Comparison of ENCODE assay signal across 9 cellular contexts in the genomic region with DNA sequence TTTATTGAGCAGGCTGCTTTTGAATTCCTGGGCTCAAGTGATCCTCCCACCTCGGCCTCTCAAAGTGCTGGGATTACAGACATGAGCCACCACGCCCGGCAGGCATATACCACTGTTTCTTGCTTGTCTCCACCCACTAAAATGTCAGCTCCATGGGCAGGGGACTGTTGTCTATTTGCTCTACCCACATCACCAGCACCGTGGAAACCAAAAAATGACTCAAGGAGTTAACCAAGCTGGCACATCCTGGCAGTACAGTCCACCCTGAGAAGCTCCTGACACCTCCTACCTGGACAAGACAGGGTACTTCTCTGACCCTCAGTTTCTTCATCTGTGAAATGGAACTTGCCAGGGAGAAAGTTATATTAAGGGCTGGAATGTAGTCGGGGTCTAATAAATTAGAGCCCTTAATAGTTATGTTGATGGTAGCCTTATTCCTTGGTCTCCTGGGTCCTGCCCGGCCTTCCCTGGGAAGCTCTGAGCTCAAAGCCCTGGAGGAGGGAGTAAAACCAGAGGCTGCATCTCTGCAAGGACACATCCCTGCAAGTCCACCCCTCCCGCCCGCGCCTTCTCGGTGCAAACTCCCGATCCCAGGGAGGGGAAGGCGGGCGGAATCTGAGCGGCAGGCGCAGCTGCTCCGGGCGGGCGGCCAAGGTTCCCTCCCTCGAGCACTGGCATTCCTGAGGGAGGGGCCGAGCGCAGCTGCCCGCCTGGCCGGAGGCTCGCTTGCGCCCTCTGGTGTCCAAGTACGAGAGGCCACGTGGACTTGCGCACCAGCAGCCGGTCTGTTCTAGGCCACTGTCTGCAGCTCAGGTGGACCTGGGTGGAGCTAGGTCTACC. TPM values are rescaled to one million over a fixed set of nuclear protein-coding genes. Genes with fewer than 3 reads are reported as not detected.
A peak's percentile ranks its signal among the peaks of the same experiment; 100 is the strongest.
DNase-seq lines count a peak whose midpoint lies in the region; ATAC-seq, FAIRE-seq and TF ChIP-seq lines count a peak whose summit lies in the region.
"Had no signal": no experiment of that assay in that cellular context is flagged by ENCODE, and none has a peak within 500 bp of the region (broad histone marks: within the 10 kb centered on the region; RNA-seq: fewer than 3 reads in every experiment).

No MANE protein-coding gene starts in this region.

- peak overlapping the region in 1 of 2 donors; percentile 12 for H3K9ac ChIP-seq in colonic mucosa (ENCODE audit: low read depth in 2 of 2, low read length in 2 of 2)

- H3K9me3 ChIP-seq in colonic mucosa: no peaks in the 10 kb centered on the region

- H3K27me3 ChIP-seq in colonic mucosa: no peaks in the 10 kb centered on the region

- FAIRE-seq in D721Med (lab: Jason Lieb, UNC): no peak
- FAIRE-seq: colon had no signal

- TF ChIP-seq CTCF in D721Med (IDR thresholded peaks at IDR 0.05; ENCODE audit: insufficient read depth, missing control alignments) (peak; percentile 84), colonic mucosa (IDR thresholded peaks at IDR 0.05) (peak; percentile 90)

- intact Hi-C loops in colonic mucosa (cut with DNase I): loop anchor here (2.0 kb wide), 1 partner anchor 93 kb away; no protein-coding TSS in a partner anchor

- ATAC-seq in HG03103 (IDR thresholded peaks at IDR 0.05; ENCODE audit: low read depth, unreplicated experiment): peak; percentile 54
- peak; percentile 98 for ATAC-seq in left lobe of liver
- ATAC-seq in HG03097 (IDR thresholded peaks at IDR 0.05; ENCODE audit: low FRiP score, unreplicated experiment): no peak

- no peaks in the 10 kb centered on the region for H3K4me1 ChIP-seq in colonic mucosa

- H3K4me3 ChIP-seq in colonic mucosa: no peak overlapping the region

- DNase-seq in D721Med (ENCODE audit: insufficient read length, low spot score): peak; percentile 90
- DNase-seq in NCI-H510A treated with DMSO at 0.1 percent for 48 hours (lab: John Stamatoyannopoulos, UW): peak; percentile 75
- peak; percentile 85 for DNase-seq in activated CD4-positive, alpha-beta T cell treated with anti-CD3 and anti-CD28 coated beads for 48 hours
- peak; percentile 96 for DNase-seq in colonic mucosa
- peak; percentile 97 for DNase-seq in left lobe of liver (ENCODE audit: low spot score)
- peak; percentile 75 for DNase-seq in stimulated activated CD4-positive, alpha-beta T cell treated with anti-CD3 and anti-CD28 coated beads, Interleukin-4, amount 100 ng/mL, for 1 hour

- H3K36me3 ChIP-seq in colonic mucosa: no peaks in the 10 kb centered on the region

- H3K27ac ChIP-seq in colonic mucosa: no peak overlapping the region

RNA-seq across cellular contexts. Expression of gene RDH8, which starts 14.1 kb away (rescaled TPM):
- under 1 TPM in 1 of 2 donors, not detected in 1; 0.24 TPM for total RNA-seq in colonic mucosa
- not detected for total RNA-seq in left lobe of liver

RNA-seq across cellular contexts. Expression of gene COL5A3, which starts 17.1 kb away (rescaled TPM):
- total RNA-seq in colonic mucosa: 1 to 10 TPM; 2.4 to 5.5 TPM
- 24.3 TPM for total RNA-seq in left lobe of liver

RNA-seq across cellular contexts. Expression of gene SHFL, which starts 58.7 kb away (rescaled TPM):
- total RNA-seq in colonic mucosa (10 to 100 TPM; 15.1 to 21.3 TPM), left lobe of liver (72.7 TPM)
